In genomic region chr15:97316362-97316761, GRCh38 we compare ENCODE assay signal across 14 cellular contexts.
"Had no signal": no experiment of that assay in that cellular context is flagged by ENCODE, and none has a peak within 500 bp of the region (broad histone marks: within the 10 kb centered on the region; RNA-seq: fewer than 3 reads in every experiment).

No MANE protein-coding gene starts in this region.

- H3K4me3 Mint-ChIP-seq: activated naive CD8-positive, alpha-beta T cell treated with anti-CD3 and anti-CD28 coated beads, Interleukin-2, amount 10 ng/mL, durations not matched to agents 7 days and 5 days; naive thymus-derived CD8-positive, alpha-beta T cell had no signal

- H3K9me3 Mint-ChIP-seq: activated naive CD8-positive, alpha-beta T cell treated with anti-CD3 and anti-CD28 coated beads, Interleukin-2, amount 10 ng/mL, durations not matched to agents 7 days and 5 days had no signal

- H3K36me3 Mint-ChIP-seq: activated naive CD8-positive, alpha-beta T cell treated with anti-CD3 and anti-CD28 coated beads, Interleukin-2, amount 10 ng/mL, durations not matched to agents 7 days and 5 days; naive thymus-derived CD8-positive, alpha-beta T cell had no signal

- DNase-seq: activated CD4-positive, alpha-beta T cell treated with anti-CD3 and anti-CD28 coated beads for 1 hour; activated CD4-positive, alpha-beta T cell treated with anti-CD3 and anti-CD28 coated beads, Interleukin-2, amount 50 U/mL, for 48 hours; activated gamma-delta T cell treated with Interleukin-2 at 50 U/mL for 16 hours; activated naive CD8-positive, alpha-beta T cell treated with anti-CD3 and anti-CD28 coated beads, Interleukin-2, amount 10 ng/mL, durations not matched to agents 7 days and 5 days; activated T-cell treated with anti-CD3 and anti-CD28 coated beads, Interleukin-2, amount 50 U/mL, for 48 hours; anterior cingulate cortex; hippocampal formation; left cardiac atrium; mucosa of descending colon; naive thymus-derived CD8-positive, alpha-beta T cell; right cardiac atrium; small intestine; stomach had no signal

- H3K4me1 Mint-ChIP-seq: activated naive CD8-positive, alpha-beta T cell treated with anti-CD3 and anti-CD28 coated beads, Interleukin-2, amount 10 ng/mL, durations not matched to agents 7 days and 5 days; naive thymus-derived CD8-positive, alpha-beta T cell had no signal

- H3K27me3 Mint-ChIP-seq: activated naive CD8-positive, alpha-beta T cell treated with anti-CD3 and anti-CD28 coated beads, Interleukin-2, amount 10 ng/mL, durations not matched to agents 7 days and 5 days had no signal

- ATAC-seq: esophagus mucosa; mucosa of descending colon; naive thymus-derived CD8-positive, alpha-beta T cell; right cardiac atrium had no signal

- H3K27ac Mint-ChIP-seq: activated naive CD8-positive, alpha-beta T cell treated with anti-CD3 and anti-CD28 coated beads, Interleukin-2, amount 10 ng/mL, durations not matched to agents 7 days and 5 days; naive thymus-derived CD8-positive, alpha-beta T cell had no signal
